In the genomic region with DNA sequence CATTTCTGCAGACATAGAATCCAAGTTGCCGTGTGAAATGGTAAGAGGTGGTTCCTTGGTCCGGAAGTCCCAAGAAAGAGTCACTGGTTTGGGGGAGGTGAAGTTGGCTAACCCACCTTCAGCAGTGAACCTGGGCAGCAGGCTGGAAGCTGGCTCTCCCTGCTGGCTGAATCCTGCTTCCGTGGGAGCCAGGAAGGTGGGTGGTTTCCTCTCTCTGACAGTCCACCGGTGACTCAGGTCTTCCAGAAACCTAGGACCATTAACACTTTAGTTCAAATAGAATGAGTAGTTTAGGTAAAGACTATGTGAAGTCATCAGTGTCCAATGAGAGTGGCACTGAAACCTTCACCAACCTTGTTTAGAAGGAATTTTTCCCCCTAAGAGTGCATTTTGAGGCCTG, we compare ENCODE assay signal across 22 cellular contexts.
DNase-seq lines count a peak whose midpoint lies in the region; ATAC-seq and TF ChIP-seq lines count a peak whose summit lies in the region.
"Had no signal": no experiment of that assay in that cellular context is flagged by ENCODE, and none has a peak within 500 bp of the region (broad histone marks: within the 10 kb centered on the region; RNA-seq: fewer than 3 reads in every experiment).

No MANE protein-coding gene starts in this region.

- no peaks in the 10 kb centered on the region for H3K36me3 ChIP-seq in aorta (ENCODE audit: control insufficient read depth in 1 of 2, insufficient read depth in 2 of 2, low read length in 1 of 2)
- H3K36me3 ChIP-seq: MG63 had no signal

- peaks cover 8% of the 10 kb centered on the region for H3K27me3 Mint-ChIP-seq in activated CD4-positive, alpha-beta T cell treated with anti-CD3 and anti-CD28 coated beads for 36 hours

- H3K4me1 Mint-ChIP-seq in activated CD4-positive, alpha-beta T cell treated with anti-CD3 and anti-CD28 coated beads for 36 hours, result no peaks in the 10 kb centered on the region
- H3K4me1 Mint-ChIP-seq: CD14-positive monocyte had no signal

- H3K27ac ChIP-seq in aorta (ENCODE audit: low read depth in 1 of 2, low read length in 2 of 2), result no peak overlapping the region
- H3K27ac ChIP-seq: 22Rv1, HL-60 had no signal

- no peaks in the 10 kb centered on the region for H3K36me3 Mint-ChIP-seq in activated CD4-positive, alpha-beta T cell treated with anti-CD3 and anti-CD28 coated beads for 36 hours (ENCODE audit: low read depth)
- H3K36me3 Mint-ChIP-seq: CD14-positive monocyte had no signal

- no peak overlapping the region for H3K4me3 ChIP-seq in epithelial cell of proximal tubule (ENCODE audit: low read depth, low read length)
- H3K4me3 ChIP-seq in aorta (ENCODE audit: low read length in 2 of 2), result no peak overlapping the region
- H3K4me3 ChIP-seq: MG63 had no signal

- no peaks in the 10 kb centered on the region for H3K27me3 ChIP-seq in aorta (ENCODE audit: control insufficient read depth in 1 of 2, insufficient read depth in 2 of 2, low read length in 1 of 2)
- H3K27me3 ChIP-seq: MG63 had no signal

- DNase-seq in activated CD4-positive, alpha-beta T cell treated with anti-CD3 and anti-CD28 coated beads for 36 hours, result peak; percentile 8
- DNase-seq in activated CD4-positive, alpha-beta T cell treated with anti-CD3 and anti-CD28 coated beads for 4 hours, result no peak
- DNase-seq in NCI-H226, result peak; percentile 32
- no peak for DNase-seq in epithelial cell of proximal tubule (ENCODE audit: low read depth)
- DNase-seq in posterior cingulate gyrus, result peak in 6 of 10 donors; percentile 18 to 86 (median 43)
- no peak for DNase-seq in cerebellar cortex (ENCODE audit: low spot score)
- DNase-seq in aorta, result no peak
- DNase-seq: DMS79 treated with DMSO at 0.1 percent for 48 hours, H7, IMR-90, MG63, NCI-H1092, NCI-H1436 treated with DMSO at 0.1 percent for 48 hours, NCI-H2029 treated with DMSO at 0.1 percent for 48 hours, NCI-H2171 treated with DMSO at 0.1 percent for 48 hours, NCI-H446 treated with DMSO at 0.1 percent for 48 hours, NCI-H69 had no signal

- POLR2A ChIA-PET in activated CD4-positive, alpha-beta T cell treated with anti-CD3 and anti-CD28 coated beads for 36 hours (lab: Charles Lee), result interaction anchor here (0.6 kb wide), 1 partner anchor 45 kb away, joined by 3 read pairs; no protein-coding TSS in a partner anchor

- no peaks in the 10 kb centered on the region for H3K9me3 Mint-ChIP-seq in activated CD4-positive, alpha-beta T cell treated with anti-CD3 and anti-CD28 coated beads for 36 hours (ENCODE audit: low read depth)

- CTCF ChIA-PET in activated CD4-positive, alpha-beta T cell treated with anti-CD3 and anti-CD28 coated beads for 36 hours (lab: Charles Lee), result interaction anchor here (0.5 kb wide), 1 partner anchor 14 kb away, joined by 3 read pairs; no protein-coding TSS in a partner anchor

- H3K4me3 Mint-ChIP-seq in activated CD4-positive, alpha-beta T cell treated with anti-CD3 and anti-CD28 coated beads for 36 hours, result no peak overlapping the region
- H3K4me3 Mint-ChIP-seq: CD14-positive monocyte had no signal

- H3K27ac Mint-ChIP-seq in activated CD4-positive, alpha-beta T cell treated with anti-CD3 and anti-CD28 coated beads for 36 hours, result no peak overlapping the region
- H3K27ac Mint-ChIP-seq: CD14-positive monocyte had no signal

- 67 to 76% methylated on average over 4 of the region's 4 CpGs for WGBS in aorta, 2 donors

- intact Hi-C loops in activated CD4-positive, alpha-beta T cell treated with anti-CD3 and anti-CD28 coated beads for 36 hours (cut with DNase I, micrococcal nuclease), result no loop called here
- intact Hi-C loops in posterior cingulate gyrus (cut with DNase I) (no loop called here), aorta (cut with DNase I) (no loop called here)

- peak; percentile 22 for TF ChIP-seq CTCF in epithelial cell of proximal tubule (conservative IDR thresholded peaks at IDR 0.05; ENCODE audit: low read depth, low read length)

- ATAC-seq in activated CD4-positive, alpha-beta T cell treated with anti-CD3 and anti-CD28 coated beads for 36 hours, result peak; percentile 30
- ATAC-seq in GM19324 (IDR thresholded peaks at IDR 0.05; ENCODE audit: low FRiP score, unreplicated experiment), result no peak
- ATAC-seq in aorta (ENCODE audit: low FRiP score), result no peak
- ATAC-seq: Panc1 had no signal

- H3K4me1 ChIP-seq in aorta (ENCODE audit: control insufficient read depth in 1 of 2, insufficient read depth in 2 of 2, low read length in 2 of 2), result no peaks in the 10 kb centered on the region

- H3K9me3 ChIP-seq in aorta (ENCODE audit: control insufficient read depth, low read length), result no peaks in the 10 kb centered on the region
- H3K9me3 ChIP-seq: MG63 had no signal

Comparison
In these comparisons a context has a peak if more than half of its experiments do, and no peak if none do; other contexts are left out.
1. DNase-seq: peak in activated CD4-positive, alpha-beta T cell treated with anti-CD3 and anti-CD28 coated beads for 36 hours (single experiment), NCI-H226 (single experiment) and posterior cingulate gyrus (6 of 10); none in activated CD4-positive, alpha-beta T cell treated with anti-CD3 and anti-CD28 coated beads for 4 hours (0 of 2), epithelial cell of proximal tubule (single experiment), cerebellar cortex (single experiment) and aorta (0 of 2).